26 cellular contexts compared by ENCODE assay signal in the genomic region with DNA sequence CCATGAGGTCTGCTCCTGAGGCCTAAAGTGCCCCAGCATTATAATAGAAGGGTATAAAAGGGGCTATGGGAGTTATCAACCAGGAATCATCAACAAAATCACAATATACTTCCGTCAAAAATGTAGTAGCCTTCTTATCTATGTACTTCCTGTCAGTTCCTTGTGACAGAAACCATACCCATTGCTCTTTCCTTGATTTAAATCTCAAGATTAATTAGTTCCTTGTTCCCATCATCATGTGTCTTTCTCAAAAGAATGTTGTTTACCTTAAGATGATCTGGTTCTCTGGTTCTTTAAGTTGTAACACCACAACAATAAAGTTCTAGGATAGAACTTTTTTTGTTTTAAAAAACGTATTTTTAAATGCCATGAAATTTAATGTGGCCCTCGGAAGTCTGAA.
"Had no signal": no experiment of that assay in that cellular context is flagged by ENCODE, and none has a peak within 500 bp of the region (broad histone marks: within the 10 kb centered on the region; RNA-seq: fewer than 3 reads in every experiment).

No MANE protein-coding gene starts in this region.

- DNase-seq: dorsolateral prefrontal cortex; effector CD4-positive, alpha-beta T cell; foreskin keratinocyte; heart left ventricle; hippocampal formation; left cardiac atrium; left lung; natural killer cell; right lobe of liver; small intestine; stimulated activated CD4-positive, alpha-beta T cell treated with anti-CD3 and anti-CD28 coated beads, Interleukin-15, amount 100 ng/mL, for 24 hours; stimulated activated CD4-positive, alpha-beta T cell treated with anti-CD3 and anti-CD28 coated beads, Interleukin-2, amount 100 ng/mL, for 48 hours; stimulated activated naive B cell treated with anti-CD40 and anti-IgM and Interleukin-4, amounts not matched to agents 10 μg/mL and 1 μg/mL and 100 μg/mL, for 72 hours; upper lobe of left lung; uterus had no signal

- H3K9ac ChIP-seq: neural progenitor cell, parathyroid adenoma had no signal

- H3K27ac Mint-ChIP-seq: natural killer cell; neural progenitor cell; progenitor cell of endocrine pancreas; stimulated activated naive B cell treated with anti-CD40 and anti-IgM and Interleukin-4, amounts not matched to agents 10 μg/mL and 1 μg/mL and 100 μg/mL, for 72 hours; stimulated activated naive CD8-positive, alpha-beta T cell treated with anti-CD3 and anti-CD28 coated beads, Interleukin-15, Interleukin-2, amounts not matched to agents 100 ng/mL and 50 ng/mL, for 24 hours had no signal

- H3K9me3 ChIP-seq: gastroesophageal sphincter, heart left ventricle, left lung, right lobe of liver, thoracic aorta, tibial nerve, upper lobe of left lung, uterus had no signal

- H3K4me2 ChIP-seq: neural progenitor cell had no signal

- ATAC-seq: esophagus mucosa; foreskin keratinocyte; gastroesophageal sphincter; heart left ventricle; left cardiac atrium; left lung; natural killer cell; right lobe of liver; stimulated activated naive B cell treated with anti-CD40 and anti-IgM and Interleukin-4, amounts not matched to agents 10 μg/mL and 1 μg/mL and 100 μg/mL, for 72 hours had no signal

- H3K36me3 ChIP-seq: gastroesophageal sphincter, heart left ventricle, left lung, neural progenitor cell, right lobe of liver, thoracic aorta, tibial nerve, upper lobe of left lung, uterus had no signal

- H3K9me3 Mint-ChIP-seq: neural progenitor cell; stimulated activated naive CD8-positive, alpha-beta T cell treated with anti-CD3 and anti-CD28 coated beads, Interleukin-15, Interleukin-2, amounts not matched to agents 100 ng/mL and 50 ng/mL, for 24 hours had no signal

- H3K4me1 Mint-ChIP-seq: natural killer cell; stimulated activated naive B cell treated with anti-CD40 and anti-IgM and Interleukin-4, amounts not matched to agents 10 μg/mL and 1 μg/mL and 100 μg/mL, for 72 hours had no signal

- H3K27me3 ChIP-seq: dorsolateral prefrontal cortex, foreskin keratinocyte, gastroesophageal sphincter, heart left ventricle, left lung, neural progenitor cell, right lobe of liver, tibial nerve, upper lobe of left lung, uterus had no signal

- H3K27me3 Mint-ChIP-seq: stimulated activated naive B cell treated with anti-CD40 and anti-IgM and Interleukin-4, amounts not matched to agents 10 μg/mL and 1 μg/mL and 100 μg/mL, for 72 hours; stimulated activated naive CD8-positive, alpha-beta T cell treated with anti-CD3 and anti-CD28 coated beads, Interleukin-15, Interleukin-2, amounts not matched to agents 100 ng/mL and 50 ng/mL, for 24 hours had no signal

- H3K4me3 Mint-ChIP-seq: natural killer cell; neural progenitor cell; stimulated activated naive B cell treated with anti-CD40 and anti-IgM and Interleukin-4, amounts not matched to agents 10 μg/mL and 1 μg/mL and 100 μg/mL, for 72 hours; stimulated activated naive CD8-positive, alpha-beta T cell treated with anti-CD3 and anti-CD28 coated beads, Interleukin-15, Interleukin-2, amounts not matched to agents 100 ng/mL and 50 ng/mL, for 24 hours had no signal

- H2AFZ ChIP-seq: neural progenitor cell, parathyroid adenoma had no signal

- H3K79me2 ChIP-seq: parathyroid adenoma had no signal

- H3K36me3 Mint-ChIP-seq: natural killer cell; neural progenitor cell; stimulated activated naive B cell treated with anti-CD40 and anti-IgM and Interleukin-4, amounts not matched to agents 10 μg/mL and 1 μg/mL and 100 μg/mL, for 72 hours had no signal

- H3K4me3 ChIP-seq: dorsolateral prefrontal cortex, gastroesophageal sphincter, heart left ventricle, left lung, neural progenitor cell, right lobe of liver, thoracic aorta, tibial nerve, upper lobe of left lung, uterus had no signal

- H3K27ac ChIP-seq: dorsolateral prefrontal cortex, epithelial cell of prostate, foreskin keratinocyte, gastroesophageal sphincter, heart left ventricle, left lung, neural progenitor cell, parathyroid adenoma, right lobe of liver, thoracic aorta, tibial nerve, upper lobe of left lung had no signal

- FAIRE-seq: colon, islet of Langerhans, small intestine had no signal

- H3K4me1 ChIP-seq: foreskin keratinocyte, gastroesophageal sphincter, left lung, neural progenitor cell, parathyroid adenoma, right lobe of liver, upper lobe of left lung, uterus had no signal
